ENCODE assay signal across 9 cellular contexts in genomic region chr2:84631047-84631446, GRCh38.
A peak's percentile ranks its signal among the peaks of the same experiment; 100 is the strongest.
DNase-seq lines count a peak whose midpoint lies in the region; ATAC-seq and TF ChIP-seq lines count a peak whose summit lies in the region.
"Had no signal": no experiment of that assay in that cellular context is flagged by ENCODE, and none has a peak within 500 bp of the region (broad histone marks: within the 10 kb centered on the region; RNA-seq: fewer than 3 reads in every experiment).

No MANE protein-coding gene starts in this region.

- TF ChIP-seq POLR2A in adrenal gland (IDR thresholded peaks at IDR 0.05): no peak

- no peaks in the 10 kb centered on the region for H3K9me3 Mint-ChIP-seq in type B pancreatic cell
- H3K9me3 Mint-ChIP-seq: IgD-negative memory B cell had no signal

- H3K36me3 Mint-ChIP-seq in type B pancreatic cell: no peaks in the 10 kb centered on the region

- no peak for ATAC-seq in GM19035 (IDR thresholded peaks at IDR 0.05; ENCODE audit: unreplicated experiment)

- H2AFZ ChIP-seq in KMS-11 (ENCODE audit: low read depth): no peak overlapping the region

- peaks cover 9% of the 10 kb centered on the region for H3K27me3 Mint-ChIP-seq in type B pancreatic cell
- H3K27me3 Mint-ChIP-seq: IgD-negative memory B cell had no signal

- H3K79me2 ChIP-seq in KMS-11 (ENCODE audit: insufficient read depth, low read depth): no peaks in the 10 kb centered on the region

- H3K27me3 ChIP-seq in KMS-11 (ENCODE audit: insufficient read depth, low read depth) (no peaks in the 10 kb centered on the region), adrenal gland (no peaks in the 10 kb centered on the region)

- no peak overlapping the region for H3K27ac ChIP-seq in KMS-11
- H3K27ac ChIP-seq in adrenal gland: no peak overlapping the region

- H3K4me1 ChIP-seq in KMS-11 (ENCODE audit: low read depth, poor library complexity, severe bottlenecking): no peaks in the 10 kb centered on the region
- H3K4me1 ChIP-seq in adrenal gland (replicated peaks in 1 of 2): no peaks in the 10 kb centered on the region

- no peaks in the 10 kb centered on the region for H4K20me1 ChIP-seq in KMS-11 (ENCODE audit: insufficient read depth)

- no peak overlapping the region for H3K4me3 ChIP-seq in KMS-11 (IDR thresholded peaks at IDR 0.05; ENCODE audit: insufficient read depth, low read depth, low read length)
- no peak overlapping the region for H3K4me3 ChIP-seq in adrenal gland

- DNase-seq in AG08396 (ENCODE audit: low spot score) (peak; percentile 57), GM10266 (ENCODE audit: extremely low spot score) (peak; percentile 22), adrenal gland (no peak), inferior parietal cortex (ENCODE audit: extremely low spot score) (peak; percentile 11), type B pancreatic cell (ENCODE audit: extremely low spot score, unreplicated experiment) (no peak), T1000 (lab: John Stamatoyannopoulos, UW) (no peak)

- TF ChIP-seq CTCF in GM10266 (IDR thresholded peaks at IDR 0.05; ENCODE audit: control insufficient read depth, insufficient read depth, low read depth, missing control alignments): peak; percentile 49
- TF ChIP-seq CTCF in KMS-11 (conservative IDR thresholded peaks at IDR 0.05; ENCODE audit: low read depth, low read length): peak; percentile 69; the same call in 1 of the 2 replicates
- peak in 5 of 6 experiments; percentile 15 to 57 (median 56) for TF ChIP-seq CTCF in adrenal gland (IDR thresholded peaks at IDR 0.05)
- peak; percentile 75 for TF ChIP-seq CTCF in type B pancreatic cell (conservative IDR thresholded peaks at IDR 0.05)

- no peak overlapping the region for H3K9ac ChIP-seq in KMS-11

- intact Hi-C loops in adrenal gland (cut with DNase I): loop anchor here in 1 of 2 donors (10.0 kb wide), 1 partner anchor 136 kb away; no protein-coding TSS in a partner anchor

- H3K4me1 Mint-ChIP-seq in type B pancreatic cell (ENCODE audit: unreplicated experiment): peaks cover 4% of the 10 kb centered on the region
- H3K4me1 Mint-ChIP-seq: IgD-negative memory B cell had no signal

- H3K4me2 ChIP-seq in KMS-11: no peak overlapping the region

- no peak overlapping the region for H3K4me3 Mint-ChIP-seq in type B pancreatic cell
- H3K4me3 Mint-ChIP-seq: IgD-negative memory B cell had no signal

- 31 to 37% (median 35%) methylated on average over 6 of the region's 6 CpGs for WGBS in adrenal gland, 4 donors

- no peaks in the 10 kb centered on the region for H3K9me3 ChIP-seq in adrenal gland (replicated peaks in 1 of 3)

- no peak overlapping the region for H3K27ac Mint-ChIP-seq in type B pancreatic cell
- H3K27ac Mint-ChIP-seq: IgD-negative memory B cell had no signal

- H3K36me3 ChIP-seq in KMS-11 (ENCODE audit: insufficient read depth) (no peaks in the 10 kb centered on the region), adrenal gland (replicated peaks in 1 of 2) (no peaks in the 10 kb centered on the region)

Comparison
In these comparisons a context has a peak if more than half of its experiments do, and no peak if none do; other contexts are left out.
1. DNase-seq: peak in AG08396 (single experiment), GM10266 (single experiment) and inferior parietal cortex (single experiment); none in adrenal gland (0 of 7), type B pancreatic cell (single experiment) and T1000 (single experiment).
2. Peak in every context shown above with its lines, with median percentiles within 50 percentile points of each other: CTCF ChIP-seq.